12 cellular contexts compared by ENCODE assay signal in genomic region chr4:5165419-5166369, GRCh38.
DNase-seq lines count a peak whose midpoint lies in the region; ATAC-seq and TF ChIP-seq lines count a peak whose summit lies in the region.
"Had no signal": no experiment of that assay in that cellular context is flagged by ENCODE, and none has a peak within 500 bp of the region (broad histone marks: within the 10 kb centered on the region; RNA-seq: fewer than 3 reads in every experiment).

No MANE protein-coding gene starts in this region.

- no peak for TF ChIP-seq CTCF in lung (IDR thresholded peaks at IDR 0.05; ENCODE audit: control extremely low read depth, extremely low read depth)

- peaks cover 0 to 15% of the 10 kb centered on the region in 2 donors for H3K9me3 ChIP-seq in lung (ENCODE audit: control insufficient read depth in 2 of 2, insufficient read depth in 1 of 2, low read length in 1 of 2)

- no peaks in the 10 kb centered on the region for H3K27me3 Mint-ChIP-seq in stimulated activated naive CD8-positive, alpha-beta T cell treated with anti-CD3 and anti-CD28 coated beads, Interleukin-15, amount 100 ng/mL, for 72 hours

- H3K4me3 Mint-ChIP-seq in stimulated activated naive CD8-positive, alpha-beta T cell treated with anti-CD3 and anti-CD28 coated beads, Interleukin-15, amount 100 ng/mL, for 72 hours, result no peak overlapping the region

- H3K27ac ChIP-seq in lung (ENCODE audit: low read depth in 1 of 2, low read length in 1 of 2), result no peak overlapping the region
- H3K27ac ChIP-seq: C4-2B had no signal

- H3K4me3 ChIP-seq in lung, result no peak overlapping the region

- H3K27me3 ChIP-seq in lung (ENCODE audit: control insufficient read depth, insufficient read depth), result no peaks in the 10 kb centered on the region

- 64 to 71% methylated on average over 29 of the region's 29 CpGs for WGBS in lung, 2 donors

- H3K4me1 ChIP-seq in lung (ENCODE audit: control insufficient read depth in 2 of 2, insufficient read depth in 2 of 2, low read length in 2 of 2), result no peaks in the 10 kb centered on the region

- ATAC-seq in lung (ENCODE audit: insufficient read depth, low FRiP score) (no peak), HG02938 (IDR thresholded peaks at IDR 0.05; ENCODE audit: unreplicated experiment) (no peak)
- no peak for ATAC-seq in stimulated activated naive CD8-positive, alpha-beta T cell treated with anti-CD3 and anti-CD28 coated beads, Interleukin-15, amount 100 ng/mL, for 72 hours

- H3K9me3 Mint-ChIP-seq in stimulated activated naive CD8-positive, alpha-beta T cell treated with anti-CD3 and anti-CD28 coated beads, Interleukin-15, amount 100 ng/mL, for 72 hours, result peaks cover 0 to 8% of the 10 kb centered on the region in 2 donors

- DNase-seq in Caki2 (ENCODE audit: low read depth) (peak; percentile 18), LHCN-M2 (ENCODE audit: low read depth) (peak; percentile 74), brain pericyte (ENCODE audit: low read depth, low spot score) (peak; percentile 30), lung (ENCODE audit: low spot score) (peak; percentile 23), HCEC 1CT (no peak)
- no peak for DNase-seq in activated effector memory CD4-positive, alpha-beta T cell treated with Interleukin-2 at 50 U/mL for 16 hours
- DNase-seq in stimulated activated naive CD8-positive, alpha-beta T cell treated with anti-CD3 and anti-CD28 coated beads, Interleukin-15, amount 100 ng/mL, for 72 hours, result no peak
- DNase-seq: cerebellar nuclear complex, NCI-H1417, T-helper 9 cell had no signal

- in situ Hi-C loops in Caki2 (cut with HindIII; ENCODE audit: low pct_unique_long_range_greater_than_20kb, low sequenced_read_pairs), result no loop called here

- H3K36me3 ChIP-seq in lung (ENCODE audit: control insufficient read depth in 2 of 2, insufficient read depth in 2 of 2, low read length in 2 of 2), result no peaks in the 10 kb centered on the region

- peak overlapping the region in 1 of 2 donors; percentile 69 for H3K27ac Mint-ChIP-seq in stimulated activated naive CD8-positive, alpha-beta T cell treated with anti-CD3 and anti-CD28 coated beads, Interleukin-15, amount 100 ng/mL, for 72 hours

- H3K4me1 Mint-ChIP-seq in stimulated activated naive CD8-positive, alpha-beta T cell treated with anti-CD3 and anti-CD28 coated beads, Interleukin-15, amount 100 ng/mL, for 72 hours, result no peaks in the 10 kb centered on the region

Comparison
In these comparisons a context has a peak if more than half of its experiments do, and no peak if none do; other contexts are left out.
1. DNase-seq: peak in Caki2 (single experiment), LHCN-M2 (single experiment), brain pericyte (single experiment) and lung (single experiment); none in activated effector memory CD4-positive, alpha-beta T cell treated with Interleukin-2 at 50 U/mL for 16 hours (single experiment), stimulated activated naive CD8-positive, alpha-beta T cell treated with anti-CD3 and anti-CD28 coated beads, Interleukin-15, amount 100 ng/mL, for 72 hours (0 of 2) and HCEC 1CT (single experiment).